22 cellular contexts compared by ENCODE assay signal in genomic region chr6:137901454-137901853, GRCh38.
"Had no signal": no experiment of that assay in that cellular context is flagged by ENCODE, and none has a peak within 500 bp of the region (broad histone marks: within the 10 kb centered on the region; RNA-seq: fewer than 3 reads in every experiment).

No MANE protein-coding gene starts in this region.

- H3K27ac ChIP-seq: cardiac muscle cell, lower lobe of right lung, neutrophil, parathyroid adenoma, sigmoid colon, spleen, thyroid gland had no signal

- H3K27ac Mint-ChIP-seq: activated B cell treated with CpG ODN at 0.5 μM for 24 hours; activated CD8-positive, alpha-beta T cell treated with anti-CD3 and anti-CD28 coated beads for 36 hours; effector memory CD8-positive, alpha-beta T cell; stimulated activated memory B cell treated with anti-CD40 and anti-IgM and Interleukin-4, amounts not matched to agents 10 μg/mL and 1 μg/mL and 100 μg/mL, for 72 hours; T-cell had no signal

- H3K36me3 Mint-ChIP-seq: natural killer cell treated with Interleukin-12 subunit alpha and Interleukin-12 subunit beta and Interleukin-15 and Interleukin-18, amount 100 ng/mL, for 72 hours; stimulated activated memory B cell treated with anti-CD40 and anti-IgM and Interleukin-4, amounts not matched to agents 10 μg/mL and 1 μg/mL and 100 μg/mL, for 72 hours; T-cell had no signal

- H3K4me3 ChIP-seq: cardiac muscle cell, lower lobe of right lung, sigmoid colon, spleen, thyroid gland had no signal

- H3K4me1 ChIP-seq: lower lobe of right lung, parathyroid adenoma, sigmoid colon, thyroid gland had no signal

- H3K27me3 Mint-ChIP-seq: activated B cell treated with CpG ODN at 0.5 μM for 24 hours; activated CD8-positive, alpha-beta T cell treated with anti-CD3 and anti-CD28 coated beads for 36 hours; natural killer cell treated with Interleukin-12 subunit alpha and Interleukin-12 subunit beta and Interleukin-15 and Interleukin-18, amount 100 ng/mL, for 72 hours; stimulated activated memory B cell treated with anti-CD40 and anti-IgM and Interleukin-4, amounts not matched to agents 10 μg/mL and 1 μg/mL and 100 μg/mL, for 72 hours; T-cell had no signal

- H3K9me3 ChIP-seq: lower lobe of right lung, neutrophil, sigmoid colon, spleen, thyroid gland had no signal

- H3K4me3 Mint-ChIP-seq: activated B cell treated with CpG ODN at 0.5 μM for 24 hours; activated CD8-positive, alpha-beta T cell treated with anti-CD3 and anti-CD28 coated beads for 36 hours; effector memory CD8-positive, alpha-beta T cell; natural killer cell treated with Interleukin-12 subunit alpha and Interleukin-12 subunit beta and Interleukin-15 and Interleukin-18, amount 100 ng/mL, for 72 hours; stimulated activated memory B cell treated with anti-CD40 and anti-IgM and Interleukin-4, amounts not matched to agents 10 μg/mL and 1 μg/mL and 100 μg/mL, for 72 hours; T-cell had no signal

- H3K9me3 Mint-ChIP-seq: activated B cell treated with CpG ODN at 0.5 μM for 24 hours; activated CD8-positive, alpha-beta T cell treated with anti-CD3 and anti-CD28 coated beads for 36 hours; effector memory CD8-positive, alpha-beta T cell; natural killer cell treated with Interleukin-12 subunit alpha and Interleukin-12 subunit beta and Interleukin-15 and Interleukin-18, amount 100 ng/mL, for 72 hours; stimulated activated memory B cell treated with anti-CD40 and anti-IgM and Interleukin-4, amounts not matched to agents 10 μg/mL and 1 μg/mL and 100 μg/mL, for 72 hours; T-cell had no signal

- ATAC-seq: activated CD8-positive, alpha-beta T cell treated with anti-CD3 and anti-CD28 coated beads for 36 hours; effector memory CD8-positive, alpha-beta T cell; left cardiac atrium; lower lobe of right lung; natural killer cell treated with Interleukin-12 subunit alpha and Interleukin-12 subunit beta and Interleukin-15 and Interleukin-18, amount 100 ng/mL, for 72 hours; SK-N-SH treated with all-trans-retinoic acid at 6 μM for 48 hours; stimulated activated memory B cell treated with anti-CD40 and anti-IgM and Interleukin-4, amounts not matched to agents 10 μg/mL and 1 μg/mL and 100 μg/mL, for 72 hours had no signal

- FAIRE-seq: islet of Langerhans had no signal

- H3K36me3 ChIP-seq: cardiac muscle cell, lower lobe of right lung, neutrophil, sigmoid colon, spleen, thyroid gland had no signal

- DNase-seq: activated B cell treated with CpG ODN at 0.5 μM for 24 hours; activated CD4-positive, alpha-beta T cell treated with anti-CD3 and anti-CD28 coated beads for 48 hours; activated CD8-positive, alpha-beta T cell treated with anti-CD3 and anti-CD28 coated beads for 36 hours; activated gamma-delta T cell treated with Interleukin-2 at 50 U/mL for 16 hours; dermis blood vessel endothelial cell; effector memory CD8-positive, alpha-beta T cell; foreskin fibroblast; hippocampal formation; left cardiac atrium; lower lobe of right lung; sigmoid colon; spleen; stimulated activated CD4-positive, alpha-beta T cell treated with anti-CD3 and anti-CD28 coated beads, Interleukin-4, amount 100 ng/mL, for 4 hours; T-cell; thyroid gland had no signal

- H3K27me3 ChIP-seq: cardiac muscle cell, neutrophil, sigmoid colon, spleen, thyroid gland had no signal
